Comparison of ENCODE assay signal across 2 cellular contexts in the genomic region with DNA sequence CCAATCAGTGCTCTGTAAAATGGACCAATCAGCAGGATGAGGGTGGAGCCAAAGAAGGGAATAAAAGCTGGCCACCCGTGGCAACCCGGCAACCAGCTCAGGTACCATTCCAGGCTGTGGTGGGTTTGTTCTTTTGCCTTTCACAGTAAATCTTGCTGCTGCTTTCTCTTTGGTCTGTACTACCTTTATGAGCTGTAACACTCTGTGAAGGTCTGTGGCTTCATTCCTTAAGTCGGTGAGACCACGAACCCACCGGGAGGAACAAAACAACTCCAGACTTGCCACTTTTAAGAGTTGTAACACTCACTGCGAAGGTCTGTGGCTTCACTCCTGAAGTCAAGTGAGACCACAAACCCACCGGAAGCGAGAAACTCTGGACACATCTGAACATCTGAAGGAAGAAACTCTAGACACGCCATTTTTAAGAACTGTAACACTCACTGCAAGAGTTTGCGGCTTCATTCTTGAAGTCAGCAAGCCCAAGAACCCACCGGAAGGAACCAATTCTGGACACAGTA.
TF ChIP-seq lines count a peak whose summit lies in the region.

No MANE protein-coding gene starts in this region.

TF ChIP-seq in IMR-90, 13 proteins besides CTCF, POLR2A, EP300 and RAD21:
- TF ChIP-seq MXI1 (IDR thresholded peaks at IDR 0.05; ENCODE audit: borderline replicate concordance, low read depth, low read length) (no peak), MAFK (IDR thresholded peaks at IDR 0.05; ENCODE audit: low read depth, low read length) (0 out of 2 replicates have a peak, but pooled peaks have one; percentile 5)

TF ChIP-seq in HEK293T, 16 proteins besides CTCF, POLR2A, EP300 and RAD21:
- TF ChIP-seq ELF4 (IDR thresholded peaks at IDR 0.05): no peak
- no peak for TF ChIP-seq TARDBP (IDR thresholded peaks at IDR 0.05)
- no peak for TF ChIP-seq ARNT (IDR thresholded peaks at IDR 0.05)
- TF ChIP-seq SP1 (IDR thresholded peaks at IDR 0.05): no peak
- TF ChIP-seq FOXM1 (IDR thresholded peaks at IDR 0.05; ENCODE audit: borderline replicate concordance): no peak
- TF ChIP-seq NFRKB (IDR thresholded peaks at IDR 0.05): no peak
- TF ChIP-seq BHLHE40 (IDR thresholded peaks at IDR 0.05; ENCODE audit: borderline replicate concordance): no peak
- no peak for TF ChIP-seq LEF1 (IDR thresholded peaks at IDR 0.05; ENCODE audit: borderline replicate concordance)
TF ChIP-seq in HEK293T: peak in this region for 0.
